ENCODE assay signal across 10 cellular contexts in genomic region chr1:200180821-200181220, GRCh38.
DNase-seq lines count a peak whose midpoint lies in the region; ATAC-seq, FAIRE-seq and TF ChIP-seq lines count a peak whose summit lies in the region.
"Had no signal": no experiment of that assay in that cellular context is flagged by ENCODE, and none has a peak within 500 bp of the region (broad histone marks: within the 10 kb centered on the region; RNA-seq: fewer than 3 reads in every experiment).

No MANE protein-coding gene starts in this region.

- peak; percentile 9 for TF ChIP-seq CTCF in GM12873 (IDR thresholded peaks at IDR 0.05; ENCODE audit: insufficient read depth, low read depth, low read length, missing control alignments)
- TF ChIP-seq CTCF in epithelial cell of proximal tubule (conservative IDR thresholded peaks at IDR 0.05; ENCODE audit: low read depth, low read length), result peak; percentile 46
- TF ChIP-seq CTCF in pancreas (IDR thresholded peaks at IDR 0.05), result no peak
- no peak for TF ChIP-seq CTCF in WERI-Rb-1 (IDR thresholded peaks at IDR 0.05; ENCODE audit: low read depth, low read length)

- intact Hi-C loops in pancreas (cut with DNase I), result no loop called here

- H3K36me3 ChIP-seq in pancreas, result peaks cover 0 to 3% (median 0%) of the 10 kb centered on the region in 3 donors
- no peaks in the 10 kb centered on the region for H3K36me3 ChIP-seq in WERI-Rb-1

- H3K27me3 ChIP-seq in pancreas (no peaks in the 10 kb centered on the region), WERI-Rb-1 (ENCODE audit: insufficient read depth, low read depth, severe bottlenecking) (no peaks in the 10 kb centered on the region)

- DNase-seq in RCC 7860 (ENCODE audit: low spot score) (peak; percentile 57), epithelial cell of proximal tubule (ENCODE audit: low read depth) (peak; percentile 22), pancreas (peak in 4 of 6 donors; percentile 46 to 66 (median 50)), WERI-Rb-1 (no peak), NCI-H2227 (lab: John Stamatoyannopoulos, UW; ENCODE audit: unreplicated experiment) (no peak), SW480 (ENCODE audit: low spot score) (no peak)
- DNase-seq: activated CD4-positive, CD25-positive, alpha-beta regulatory T cell treated with anti-CD3 and anti-CD28 coated beads, Interleukin-2, amount 50 U/mL, for 72 hours had no signal

- ATAC-seq in pancreas (peak; percentile 53 to 78 (median 70)), HG02678 (IDR thresholded peaks at IDR 0.05; ENCODE audit: unreplicated experiment) (no peak)

- peak overlapping the region in 2 of 4 donors; percentile 12 to 47 for H3K27ac ChIP-seq in pancreas
- no peak overlapping the region for H3K27ac ChIP-seq in WERI-Rb-1

- WGBS in pancreas, 2 donors, result 18 to 21% methylated on average over 4 of the region's 4 CpGs

- H3K9me3 ChIP-seq in pancreas, result no peaks in the 10 kb centered on the region
- peaks cover 13% of the 10 kb centered on the region for H3K9me3 ChIP-seq in WERI-Rb-1 (ENCODE audit: severe bottlenecking)

- peak; percentile 14 for FAIRE-seq in RCC 7860 (lab: Jason Lieb, UNC)
- no peak for FAIRE-seq in pancreas (lab: Jason Lieb, UNC)
- FAIRE-seq: frontal cortex had no signal

- H3K4me3 ChIP-seq in epithelial cell of proximal tubule (ENCODE audit: low read depth, low read length), result no peak overlapping the region
- H3K4me3 ChIP-seq in pancreas, result no peak overlapping the region
- no peak overlapping the region for H3K4me3 ChIP-seq in WERI-Rb-1 (ENCODE audit: low read depth, low read length)

- peaks cover 0 to 8% (median 5%) of the 10 kb centered on the region in 3 donors for H3K4me1 ChIP-seq in pancreas

Comparison
In these comparisons a context has a peak if more than half of its experiments do, and no peak if none do; other contexts are left out.
1. CTCF ChIP-seq: peak in GM12873 (single experiment) and epithelial cell of proximal tubule (single experiment); none in pancreas (0 of 4) and WERI-Rb-1 (single experiment).
2. DNase-seq: peak in RCC 7860 (single experiment), epithelial cell of proximal tubule (single experiment) and pancreas (4 of 6); none in WERI-Rb-1 (single experiment), NCI-H2227 (single experiment) and SW480 (single experiment).